15 cellular contexts compared by ENCODE assay signal in the genomic region with DNA sequence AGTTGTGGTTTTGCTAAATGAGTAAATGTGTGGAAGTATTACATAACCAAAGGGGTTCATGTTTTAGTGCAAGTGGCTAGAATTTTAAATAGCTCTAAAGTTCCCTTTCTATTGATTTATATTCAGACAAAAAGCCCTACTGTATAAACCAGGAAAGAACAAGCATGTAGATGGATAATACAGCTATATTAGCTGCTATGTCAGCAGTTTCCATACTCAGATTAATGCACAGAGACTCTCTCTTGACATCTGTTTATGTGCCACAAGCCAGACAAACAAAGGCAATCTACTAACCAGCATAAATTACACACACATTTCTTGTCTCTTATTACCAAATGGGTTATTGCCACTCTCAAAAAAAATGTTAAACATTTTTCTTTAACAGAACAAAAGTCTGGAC.
"Had no signal": no experiment of that assay in that cellular context is flagged by ENCODE, and none has a peak within 500 bp of the region (broad histone marks: within the 10 kb centered on the region; RNA-seq: fewer than 3 reads in every experiment).

No MANE protein-coding gene starts in this region.

- H3K27me3 ChIP-seq: hepatocyte, neural progenitor cell had no signal

- FAIRE-seq: keratinocyte had no signal

- H3K9ac ChIP-seq: neural progenitor cell, parathyroid adenoma had no signal

- H3K36me3 ChIP-seq: neural progenitor cell, thoracic aorta had no signal

- H3K4me2 ChIP-seq: hepatocyte, neural progenitor cell had no signal

- H3K9me3 ChIP-seq: thoracic aorta had no signal

- DNase-seq: activated CD4-positive, alpha-beta T cell treated with anti-CD3 and anti-CD28 coated beads for 1 hour; activated CD4-positive, alpha-beta T cell treated with anti-CD3 and anti-CD28 coated beads, Interleukin-2, amount 50 U/mL, for 4 hours; activated naive CD4-positive, alpha-beta T cell treated with anti-CD3 and anti-CD28 coated beads, Interleukin-2, amount 10 ng/mL, durations not matched to agents 7 days and 5 days; activated T-cell treated with anti-CD3 and anti-CD28 coated beads, Interleukin-2, amount 50 U/mL, for 1 hour; mammary epithelial cell; naive B cell; T-helper 9 cell had no signal

- H3K27ac ChIP-seq: hepatocyte, neural progenitor cell, parathyroid adenoma, thoracic aorta, VCaP had no signal

- H3K4me3 ChIP-seq: hepatocyte, neural progenitor cell, thoracic aorta had no signal

- H3K79me2 ChIP-seq: hepatocyte, parathyroid adenoma had no signal

- H3K4me1 ChIP-seq: neural progenitor cell, parathyroid adenoma had no signal

- H2AFZ ChIP-seq: hepatocyte, neural progenitor cell, parathyroid adenoma had no signal

- ATAC-seq: left lobe of liver; stimulated activated effector memory CD8-positive, alpha-beta T cell treated with anti-CD3 and anti-CD28 coated beads, Interleukin-12 subunit alpha, Interleukin-12 subunit beta, amount 100 ng/mL, for 72 hours had no signal
